ENCODE assay signal across 8 cellular contexts in the genomic region with DNA sequence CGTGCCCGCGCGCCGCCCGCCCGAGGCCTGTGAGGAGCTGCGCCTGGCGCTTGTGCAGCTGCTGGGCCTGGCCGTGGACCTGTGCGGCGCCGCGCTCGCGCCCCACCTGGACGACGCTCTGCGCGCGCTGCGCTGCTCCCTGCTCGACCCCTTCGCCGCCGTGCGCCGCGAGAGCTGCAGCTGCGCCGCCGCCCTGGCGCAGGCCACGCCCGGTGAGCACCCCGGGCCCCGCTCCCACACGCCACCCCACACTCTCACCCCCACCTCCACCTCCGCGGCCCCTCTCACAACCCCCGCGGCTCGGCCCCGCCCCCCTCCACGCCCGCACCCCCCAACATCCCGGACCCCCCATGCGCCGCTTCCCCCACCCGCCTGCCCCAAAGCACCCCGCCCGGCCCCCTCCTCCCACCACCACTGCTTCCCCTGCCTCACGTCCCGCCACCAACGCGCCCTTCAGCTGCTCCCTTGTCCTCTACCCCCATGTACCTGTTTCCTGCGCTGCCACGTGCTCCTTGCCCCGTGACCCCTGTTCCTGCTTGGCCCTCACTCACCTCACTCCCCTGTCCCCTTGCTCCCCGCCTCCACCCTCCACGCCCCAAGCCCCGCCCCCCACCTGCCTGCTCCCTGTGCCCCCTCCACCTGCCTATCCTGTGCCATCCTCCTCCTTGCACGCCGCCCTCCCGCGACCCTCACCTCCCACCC. TPM values are rescaled to one million over a fixed set of nuclear protein-coding genes. Genes with fewer than 3 reads are reported as not detected.
DNase-seq lines count a peak whose midpoint lies in the region; ATAC-seq and TF ChIP-seq lines count a peak whose summit lies in the region.

Gene PRKAR1B, minus strand, starts transcription at position 178 of the 702 bp plus-strand sequence. CDS start 15,776 bp downstream, outside the sequence.

- ATAC-seq in HG02759 (IDR thresholded peaks at IDR 0.05; ENCODE audit: unreplicated experiment) (peak; percentile 59), Right ventricle myocardium inferior (no peak)

- peaks cover 24% of the 10 kb centered on the region for H3K36me3 Mint-ChIP-seq in progenitor cell of endocrine pancreas (ENCODE audit: insufficient read depth)

- H3K9me3 Mint-ChIP-seq in progenitor cell of endocrine pancreas (ENCODE audit: low read depth) = no peaks in the 10 kb centered on the region

- peak within 1 kb of the TSS; percentile 80 for H3K4me3 Mint-ChIP-seq in progenitor cell of endocrine pancreas (ENCODE audit: low read depth)

- no peak for TF ChIP-seq CTCF in progenitor cell of endocrine pancreas (IDR thresholded peaks at IDR 0.05; ENCODE audit: unreplicated experiment)

- peaks cover 13% of the 10 kb centered on the region for H3K4me1 Mint-ChIP-seq in progenitor cell of endocrine pancreas (ENCODE audit: low read depth)

- intact Hi-C loops in Right ventricle myocardium inferior (cut with DNase I) = loop anchor here (5.0 kb wide), 1 partner anchor 60 kb away; no protein-coding TSS in a partner anchor

- peak within 1 kb of the TSS; percentile 71 for H3K27ac Mint-ChIP-seq in progenitor cell of endocrine pancreas

- no peaks in the 10 kb centered on the region for H3K27me3 Mint-ChIP-seq in progenitor cell of endocrine pancreas

- DNase-seq in NCI-H2029 (lab: John Stamatoyannopoulos, UW) (peak; percentile 42), NCI-H2029 treated with DMSO at 0.1 percent for 48 hours (lab: John Stamatoyannopoulos, UW) (no peak), NCI-H2171 treated with DMSO at 0.1 percent for 48 hours (lab: John Stamatoyannopoulos, UW) (peak; percentile 52), Right ventricle myocardium inferior (ENCODE audit: missing footprints) (no peak), progenitor cell of endocrine pancreas (ENCODE audit: low spot score, unreplicated experiment) (no peak), NCI-H1436 treated with DMSO at 0.1 percent for 48 hours (lab: John Stamatoyannopoulos, UW) (no peak)
- peak; percentile 39 for DNase-seq in activated naive CD4-positive, alpha-beta T cell treated with Interleukin-2 at 50 U/mL for 16 hours

RNA-seq across cellular contexts. Expression of gene PRKAR1B, which starts in this region (rescaled TPM):
- total RNA-seq in Right ventricle myocardium inferior = 16.7 TPM
- 51.6 and 54.2 TPM in 2 replicates for total RNA-seq in progenitor cell of endocrine pancreas

Comparison
In these comparisons a context has a peak if more than half of its experiments do, and no peak if none do; other contexts are left out.
1. DNase-seq: peak in NCI-H2029 (single experiment), NCI-H2171 treated with DMSO at 0.1 percent for 48 hours (single experiment) and activated naive CD4-positive, alpha-beta T cell treated with Interleukin-2 at 50 U/mL for 16 hours (single experiment); none in NCI-H2029 treated with DMSO at 0.1 percent for 48 hours (single experiment), Right ventricle myocardium inferior (single experiment), progenitor cell of endocrine pancreas (single experiment) and NCI-H1436 treated with DMSO at 0.1 percent for 48 hours (single experiment).